ENCODE assay signal across 20 cellular contexts in the genomic region with DNA sequence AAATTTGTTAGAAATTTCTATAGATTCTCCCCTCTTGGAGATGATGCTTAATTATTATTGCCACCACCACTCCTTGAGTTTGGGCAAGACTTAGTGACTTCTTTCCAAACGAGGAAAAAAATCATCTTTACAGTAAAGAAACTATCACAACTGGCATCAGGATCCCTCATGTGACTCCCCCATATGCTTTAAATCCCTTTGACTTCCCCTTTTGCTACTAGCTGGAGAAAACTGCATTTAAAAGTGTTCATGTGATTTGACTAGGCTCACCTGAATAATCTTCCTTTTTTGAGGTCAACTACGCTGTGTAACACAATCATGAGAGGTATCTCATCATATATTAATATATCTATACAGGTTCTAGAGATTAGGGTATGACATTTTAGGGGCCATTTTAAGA.
"Had no signal": no experiment of that assay in that cellular context is flagged by ENCODE, and none has a peak within 500 bp of the region (broad histone marks: within the 10 kb centered on the region; RNA-seq: fewer than 3 reads in every experiment).

No MANE protein-coding gene starts in this region.

- ATAC-seq: gastrocnemius medialis; left ventricle myocardium superior; lower lobe of right lung; natural killer cell; psoas muscle; right cardiac atrium; stimulated activated effector memory CD8-positive, alpha-beta T cell treated with anti-CD3 and anti-CD28 coated beads, Interleukin-12 subunit alpha, Interleukin-12 subunit beta, amount 100 ng/mL, for 72 hours had no signal

- H3K4me1 ChIP-seq: gastrocnemius medialis, lower lobe of right lung, psoas muscle, sigmoid colon, stomach, thyroid gland had no signal

- H3K4me3 ChIP-seq: gastrocnemius medialis, lower lobe of right lung, ovary, psoas muscle, sigmoid colon, stomach, thyroid gland had no signal

- H3K27me3 ChIP-seq: ovary, sigmoid colon, stomach, thyroid gland had no signal

- H3K36me3 ChIP-seq: gastrocnemius medialis, lower lobe of right lung, ovary, sigmoid colon, stomach, thyroid gland had no signal

- H3K9me3 ChIP-seq: gastrocnemius medialis, lower lobe of right lung, ovary, psoas muscle, sigmoid colon, stomach, thyroid gland had no signal

- DNase-seq: cortex of kidney; gastrocnemius medialis; head of caudate nucleus; left ventricle myocardium superior; lower lobe of right lung; natural killer cell; occipital lobe; ovary; posterior cingulate gyrus; psoas muscle; right cardiac atrium; sigmoid colon; stimulated activated CD4-positive, alpha-beta T cell treated with anti-CD3 and anti-CD28 coated beads, Interleukin-2, amount 100 ng/mL, for 24 hours; stimulated activated CD4-positive, alpha-beta T cell treated with anti-CD3 and anti-CD28 coated beads, Interleukin-4, amount 100 ng/mL, for 24 hours; stimulated activated naive CD4-positive, alpha-beta T cell treated with Interleukin-2 at 50 U/mL for 16 hours; stomach; thyroid gland; trophoblast cell had no signal

- H3K27ac ChIP-seq: gastrocnemius medialis, lower lobe of right lung, ovary, psoas muscle, sigmoid colon, stomach, thyroid gland had no signal

- FAIRE-seq: keratinocyte had no signal
